ENCODE assay signal across 8 cellular contexts in the genomic region with DNA sequence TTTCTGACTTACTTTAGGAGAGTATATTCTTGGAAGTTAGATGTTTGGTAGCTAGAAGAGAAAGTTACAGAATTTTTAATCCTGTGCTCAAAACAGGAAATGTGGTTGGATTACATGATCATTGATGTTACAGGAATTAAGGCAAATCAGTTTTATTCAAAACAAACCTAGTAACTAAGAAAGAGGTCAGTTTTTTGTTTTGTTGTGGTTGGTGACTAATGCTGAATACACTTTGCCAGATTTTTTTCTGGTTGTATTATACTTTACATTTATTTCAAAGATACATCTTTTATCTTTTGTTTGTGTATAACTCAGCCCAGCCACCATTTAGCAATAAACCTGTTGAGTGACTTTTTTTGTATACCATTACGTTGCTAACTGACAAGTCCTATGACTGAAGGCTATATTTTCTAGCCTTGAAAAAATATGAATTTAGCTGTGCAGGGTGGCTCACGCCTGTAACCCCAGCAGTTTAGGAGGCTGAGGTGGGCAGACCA.
A peak's percentile ranks its signal among the peaks of the same experiment; 100 is the strongest.
DNase-seq lines count a peak whose midpoint lies in the region; ATAC-seq and TF ChIP-seq lines count a peak whose summit lies in the region.

No MANE protein-coding gene starts in this region.

- H3K36me3 Mint-ChIP-seq in activated naive CD4-positive, alpha-beta T cell treated with anti-CD3 and anti-CD28 coated beads, Interleukin-2, amount 50 U/mL, for 24 hours, result peaks cover 18% of the 10 kb centered on the region

- H3K9me3 Mint-ChIP-seq in activated naive CD4-positive, alpha-beta T cell treated with anti-CD3 and anti-CD28 coated beads, Interleukin-2, amount 50 U/mL, for 24 hours, result no peaks in the 10 kb centered on the region

- H3K27me3 ChIP-seq in body of pancreas, result no peaks in the 10 kb centered on the region
- H3K27me3 ChIP-seq in lung (ENCODE audit: control insufficient read depth, insufficient read depth), result no peaks in the 10 kb centered on the region

- no peaks in the 10 kb centered on the region for H3K27me3 Mint-ChIP-seq in activated naive CD4-positive, alpha-beta T cell treated with anti-CD3 and anti-CD28 coated beads, Interleukin-2, amount 50 U/mL, for 24 hours

- intact Hi-C loops in body of pancreas (cut with DNase I), result no loop called here

- DNase-seq in activated naive CD4-positive, alpha-beta T cell treated with anti-CD3 and anti-CD28 coated beads, Interleukin-2, amount 50 U/mL, for 16 hours, result no peak
- DNase-seq in body of pancreas, result no peak
- no peak for DNase-seq in lung (ENCODE audit: low spot score)
- DNase-seq in NCI-H1417 (lab: John Stamatoyannopoulos, UW), result no peak

- H3K4me3 Mint-ChIP-seq in activated naive CD4-positive, alpha-beta T cell treated with anti-CD3 and anti-CD28 coated beads, Interleukin-2, amount 50 U/mL, for 24 hours, result peak overlapping the region; percentile 69

- peaks cover 81% of the 10 kb centered on the region for H3K4me1 Mint-ChIP-seq in activated naive CD4-positive, alpha-beta T cell treated with anti-CD3 and anti-CD28 coated beads, Interleukin-2, amount 50 U/mL, for 24 hours

- peak overlapping the region; percentile 86 for H3K27ac Mint-ChIP-seq in activated naive CD4-positive, alpha-beta T cell treated with anti-CD3 and anti-CD28 coated beads, Interleukin-2, amount 50 U/mL, for 24 hours

- ATAC-seq in body of pancreas (peak; percentile 36), lung (ENCODE audit: insufficient read depth, low FRiP score) (no peak), GM21723 (IDR thresholded peaks at IDR 0.05; ENCODE audit: unreplicated experiment) (no peak), HG03378 (IDR thresholded peaks at IDR 0.05; ENCODE audit: unreplicated experiment) (no peak)

- H3K4me1 ChIP-seq in body of pancreas, result peaks cover 10% of the 10 kb centered on the region
- H3K4me1 ChIP-seq in lung (ENCODE audit: control insufficient read depth in 2 of 2, insufficient read depth in 2 of 2, low read length in 2 of 2), result peaks cover 3 to 15% of the 10 kb centered on the region in 2 donors
- peaks cover 2% of the 10 kb centered on the region for H3K4me1 ChIP-seq in urinary bladder (ENCODE audit: insufficient read depth)

- TF ChIP-seq CTCF in body of pancreas (IDR thresholded peaks at IDR 0.05) (no peak), lung (IDR thresholded peaks at IDR 0.05; ENCODE audit: control extremely low read depth, extremely low read depth) (no peak)

- H3K27ac ChIP-seq in body of pancreas (peak overlapping the region in 2 of 4 donors; percentile 37 to 55), lung (ENCODE audit: low read depth in 1 of 2, low read length in 1 of 2) (peak overlapping the region; percentile 1 to 67), urinary bladder (ENCODE audit: low read depth) (peak overlapping the region; percentile 59)

- H3K4me3 ChIP-seq in body of pancreas, result no peak overlapping the region
- H3K4me3 ChIP-seq in lung, result no peak overlapping the region
- H3K4me3 ChIP-seq in urinary bladder (ENCODE audit: low read depth, low read length), result no peak overlapping the region

- no peaks in the 10 kb centered on the region for H3K36me3 ChIP-seq in body of pancreas (replicated peaks in 1 of 2; ENCODE audit: insufficient read depth in 1 of 2, low read depth in 2 of 2)
- H3K36me3 ChIP-seq in lung (ENCODE audit: control insufficient read depth in 2 of 2, insufficient read depth in 2 of 2, low read length in 2 of 2), result peaks cover 2 to 14% of the 10 kb centered on the region in 2 donors
- peaks cover 2% of the 10 kb centered on the region for H3K36me3 ChIP-seq in urinary bladder (ENCODE audit: insufficient read depth)

- H3K9me3 ChIP-seq in body of pancreas, result no peaks in the 10 kb centered on the region
- H3K9me3 ChIP-seq in lung (ENCODE audit: control insufficient read depth in 2 of 2, insufficient read depth in 1 of 2, low read length in 1 of 2), result no peaks in the 10 kb centered on the region

- no peak for TF ChIP-seq POLR2A in body of pancreas (IDR thresholded peaks at IDR 0.05)

- WGBS in body of pancreas, 2 donors, result 56 to 62% methylated on average over 2 of the region's 2 CpGs
- WGBS in lung, 2 donors, result 59 to 75% methylated on average over 2 of the region's 2 CpGs
- WGBS in urinary bladder, result 47% methylated on average over 2 of the region's 2 CpGs
